22 cellular contexts compared by ENCODE assay signal in the genomic region with DNA sequence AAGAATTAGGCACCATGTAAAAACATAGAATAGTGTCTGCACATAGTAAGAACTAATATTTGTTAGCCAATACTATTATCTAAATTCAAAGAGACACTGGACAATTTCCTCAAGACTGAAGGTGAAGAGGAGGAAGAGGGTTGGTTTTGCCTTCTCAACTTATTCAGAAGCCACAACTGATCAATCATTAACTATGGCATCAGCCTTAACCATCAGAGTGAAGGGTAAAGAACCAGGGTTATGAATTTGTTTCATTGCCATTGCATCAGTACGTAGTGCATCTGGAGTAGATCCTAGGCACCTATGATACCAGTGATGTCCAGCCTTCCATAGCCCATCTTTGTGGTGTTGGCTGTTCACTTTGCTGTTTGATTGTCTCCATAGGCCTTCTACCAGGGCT.
"Had no signal": no experiment of that assay in that cellular context is flagged by ENCODE, and none has a peak within 500 bp of the region (broad histone marks: within the 10 kb centered on the region; RNA-seq: fewer than 3 reads in every experiment).

No MANE protein-coding gene starts in this region.

- H3K36me3 ChIP-seq: breast epithelium, colonic mucosa, lower lobe of right lung, right lobe of liver, uterus had no signal

- H3K4me1 ChIP-seq: breast epithelium, colonic mucosa, lower lobe of right lung, parathyroid adenoma, right lobe of liver, uterus had no signal

- H3K27me3 ChIP-seq: breast epithelium, colonic mucosa, dorsolateral prefrontal cortex, right lobe of liver, testis, uterus had no signal

- H3K27ac ChIP-seq: breast epithelium, colonic mucosa, dorsolateral prefrontal cortex, lower lobe of right lung, parathyroid adenoma, right lobe of liver, skin epidermis, testis, VCaP had no signal

- H3K9me3 ChIP-seq: breast epithelium, colonic mucosa, lower lobe of right lung, right lobe of liver, testis, uterus had no signal

- DNase-seq: activated CD4-positive, alpha-beta T cell treated with anti-CD3 and anti-CD28 coated beads, Interleukin-2, amount 50 U/mL, for 1 hour; activated CD4-positive, CD25-positive, alpha-beta regulatory T cell treated with anti-CD3 and anti-CD28 coated beads, Interleukin-2, amount 50 U/mL, for 72 hours; activated naive CD4-positive, alpha-beta T cell treated with Interleukin-2 at 50 U/mL for 16 hours; activated naive CD8-positive, alpha-beta T cell treated with anti-CD3 and anti-CD28 coated beads for 36 hours; activated T-cell treated with anti-CD3 and anti-CD28 coated beads, Interleukin-2, amount 50 U/mL, for 24 hours; colonic mucosa; dorsolateral prefrontal cortex; effector memory CD8-positive, alpha-beta T cell; hypothalamus; lower lobe of right lung; naive B cell; nucleus accumbens; right lobe of liver; stimulated activated CD4-positive, alpha-beta T cell treated with anti-CD3 and anti-CD28 coated beads, Interleukin-1b, Interleukin-23, amount 100 ng/mL, for 48 hours; stimulated activated naive B cell treated with anti-CD40 and anti-IgM and Interleukin-4, amounts not matched to agents 10 μg/mL and 1 μg/mL and 100 μg/mL, for 72 hours; testis; trophoblast cell; uterus had no signal

- ATAC-seq: effector memory CD8-positive, alpha-beta T cell; lower lobe of right lung; right lobe of liver; stimulated activated naive B cell treated with anti-CD40 and anti-IgM and Interleukin-4, amounts not matched to agents 10 μg/mL and 1 μg/mL and 100 μg/mL, for 72 hours had no signal

- H2AFZ ChIP-seq: parathyroid adenoma had no signal

- H3K4me3 ChIP-seq: breast epithelium, colonic mucosa, dorsolateral prefrontal cortex, lower lobe of right lung, right lobe of liver, skin epidermis, testis, uterus had no signal

- H3K9ac ChIP-seq: parathyroid adenoma had no signal
